Comparison of ENCODE assay signal across 20 cellular contexts in the genomic region with DNA sequence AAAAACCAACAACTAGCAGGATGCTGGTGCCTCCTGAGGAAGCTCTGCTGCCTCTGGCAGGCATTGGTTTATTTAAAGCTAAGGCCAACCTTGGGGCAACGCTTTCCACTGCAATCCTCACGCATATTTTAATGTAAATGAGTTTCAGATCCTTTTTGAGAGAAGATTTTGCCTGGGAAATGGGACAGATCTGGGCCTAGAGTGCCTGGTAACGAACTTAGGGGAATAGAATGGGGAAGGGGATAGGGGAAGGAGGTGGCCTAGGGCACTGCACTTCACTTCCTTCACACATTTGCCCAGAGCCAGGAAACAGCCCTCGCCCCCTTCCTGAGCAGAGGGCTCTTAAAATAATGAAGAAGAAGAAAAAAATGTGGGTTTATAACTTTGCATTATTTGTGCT.
DNase-seq lines count a peak whose midpoint lies in the region; ATAC-seq and TF ChIP-seq lines count a peak whose summit lies in the region.
"Had no signal": no experiment of that assay in that cellular context is flagged by ENCODE, and none has a peak within 500 bp of the region (broad histone marks: within the 10 kb centered on the region; RNA-seq: fewer than 3 reads in every experiment).

No MANE protein-coding gene starts in this region.

- no peak for TF ChIP-seq POLR2A in transverse colon (IDR thresholded peaks at IDR 0.05)

- no peaks in the 10 kb centered on the region for H3K27me3 ChIP-seq in right atrium auricular region
- H3K27me3 ChIP-seq in left lung = no peaks in the 10 kb centered on the region
- no peaks in the 10 kb centered on the region for H3K27me3 ChIP-seq in upper lobe of right lung
- no peaks in the 10 kb centered on the region for H3K27me3 ChIP-seq in SJCRH30
- no peaks in the 10 kb centered on the region for H3K27me3 ChIP-seq in transverse colon
- H3K27me3 ChIP-seq: body of pancreas had no signal

- H3K36me3 ChIP-seq in right atrium auricular region = no peaks in the 10 kb centered on the region
- no peaks in the 10 kb centered on the region for H3K36me3 ChIP-seq in OCI-LY7 (ENCODE audit: insufficient read depth, low read length)
- no peaks in the 10 kb centered on the region for H3K36me3 ChIP-seq in left lung
- no peaks in the 10 kb centered on the region for H3K36me3 ChIP-seq in upper lobe of right lung
- H3K36me3 ChIP-seq in SJCRH30 = no peaks in the 10 kb centered on the region
- H3K36me3 ChIP-seq in transverse colon = no peaks in the 10 kb centered on the region
- H3K36me3 ChIP-seq: MG63 had no signal

- H3K9me3 ChIP-seq in right atrium auricular region (no peaks in the 10 kb centered on the region), OCI-LY7 (ENCODE audit: low read length) (no peaks in the 10 kb centered on the region), left lung (no peaks in the 10 kb centered on the region), upper lobe of right lung (no peaks in the 10 kb centered on the region), SJCRH30 (replicated peaks) (no peaks in the 10 kb centered on the region), transverse colon (no peaks in the 10 kb centered on the region)
- H3K9me3 ChIP-seq: body of pancreas, MG63 had no signal

- TF ChIP-seq CTCF in right atrium auricular region (IDR thresholded peaks at IDR 0.05) (no peak), OCI-LY7 (conservative IDR thresholded peaks at IDR 0.05; ENCODE audit: low read length) (no peak), left lung (IDR thresholded peaks at IDR 0.05) (no peak), upper lobe of right lung (IDR thresholded peaks at IDR 0.05) (no peak), transverse colon (IDR thresholded peaks at IDR 0.05) (no peak)

- no peaks in the 10 kb centered on the region for H3K9me2 ChIP-seq in OCI-LY7 (ENCODE audit: insufficient read depth, low read length)

- no peak for DNase-seq in Right ventricle myocardium inferior (ENCODE audit: missing footprints)
- no peak for DNase-seq in right atrium auricular region (ENCODE audit: low spot score)
- no peak for DNase-seq in OCI-LY7 (ENCODE audit: low spot score)
- no peak for DNase-seq in left lung
- DNase-seq in upper lobe of right lung = no peak
- DNase-seq in SJCRH30 = no peak
- no peak for DNase-seq in SW480 (ENCODE audit: low spot score)
- DNase-seq in transverse colon = no peak
- DNase-seq: 8988T; activated CD4-positive, alpha-beta T cell treated with anti-CD3 and anti-CD28 coated beads, Interleukin-2, amount 10 ng/mL, durations not matched to agents 24 days and 14 days; activated naive CD4-positive, alpha-beta T cell treated with anti-CD3 and anti-CD28 coated beads for 36 hours; activated T-cell treated with anti-CD3 and anti-CD28 coated beads for 4 hours; CD4-positive, alpha-beta memory T cell; EL; MG63; natural killer cell; NCI-H2107; NCI-H748 treated with DMSO at 0.1 percent for 48 hours; RPMI8226 had no signal

- TF ChIP-seq EP300 in transverse colon (IDR thresholded peaks at IDR 0.05; ENCODE audit: low read depth) = no peak

- BruUV-seq in OCI-LY7 (replicated peaks; lab: Mats Ljungman, UMichigan) = no TSS peak

- H4K20me1 ChIP-seq in OCI-LY7 (ENCODE audit: insufficient read depth, low read length) = no peaks in the 10 kb centered on the region

- H3K79me2 ChIP-seq in OCI-LY7 (ENCODE audit: insufficient read depth, low read depth, low read length) = no peaks in the 10 kb centered on the region

- intact Hi-C loops in Right ventricle myocardium inferior (cut with DNase I) = no loop called here
- intact Hi-C loops in OCI-LY7 (cut with micrococcal nuclease; ENCODE audit: unreplicated experiment) = no loop called here
- intact Hi-C loops in left lung (cut with DNase I) = no loop called here
- intact Hi-C loops in upper lobe of right lung (cut with DNase I) = no loop called here
- intact Hi-C loops in transverse colon (cut with DNase I; ENCODE audit: low total_unique reads) = no loop called here

- H3K27ac ChIP-seq in right atrium auricular region (no peak overlapping the region), OCI-LY7 (ENCODE audit: low read depth, low read length, poor library complexity, severe bottlenecking) (no peak overlapping the region), left lung (peak overlapping the region in 1 of 2 donors; percentile 14), upper lobe of right lung (peak overlapping the region; percentile 51), SJCRH30 (no peak overlapping the region), transverse colon (no peak overlapping the region)
- H3K27ac ChIP-seq: body of pancreas had no signal

- POLR2A ChIA-PET in OCI-LY7 (lab: Charles Lee) = interaction anchor here (0.6 to 1.4 kb wide), 9 partner anchors 8 to 709 kb away, joined by 3 to 8 read pairs (median 4); no protein-coding TSS in a partner anchor

- in situ Hi-C loops in transverse colon (cut with MboI; ENCODE audit: low pct_ligation_motif_present in 1 of 4, low pct_unique_long_range_greater_than_20kb in 1 of 4, low sequenced_read_pairs in 3 of 4) = no loop called here

- H3K4me2 ChIP-seq in OCI-LY7 (ENCODE audit: low read length) = peak overlapping the region; percentile 38

- 68 to 79% methylated on average over 4 of the region's 4 CpGs for WGBS in transverse colon (ENCODE audit: low coverage in 1 of 2), 2 donors

- H3K4me1 ChIP-seq in right atrium auricular region (no peaks in the 10 kb centered on the region), OCI-LY7 (ENCODE audit: insufficient read depth, low read length, poor library complexity, severe bottlenecking) (peaks cover 16% of the 10 kb centered on the region), left lung (peaks cover 0 to 20% of the 10 kb centered on the region in 2 donors), upper lobe of right lung (peaks cover 8% of the 10 kb centered on the region), SJCRH30 (no peaks in the 10 kb centered on the region), transverse colon (no peaks in the 10 kb centered on the region)
- H3K4me1 ChIP-seq: body of pancreas had no signal

- H3K4me3 ChIP-seq in right atrium auricular region (no peak overlapping the region), OCI-LY7 (ENCODE audit: low read depth, low read length, poor library complexity, severe bottlenecking) (no peak overlapping the region), left lung (no peak overlapping the region), upper lobe of right lung (no peak overlapping the region), SJCRH30 (no peak overlapping the region), transverse colon (no peak overlapping the region)
- H3K4me3 ChIP-seq: body of pancreas, MG63 had no signal

- ATAC-seq in Right ventricle myocardium inferior (peak; percentile 59), left lung (peak; percentile 31), upper lobe of right lung (peak; percentile 52)
- ATAC-seq: body of pancreas, natural killer cell had no signal

- CTCF ChIA-PET in OCI-LY7 (lab: Charles Lee; ENCODE audit: unreplicated experiment) = no interaction called here

- H2AFZ ChIP-seq in OCI-LY7 (ENCODE audit: low read length) = no peak overlapping the region
